In the genomic region with DNA sequence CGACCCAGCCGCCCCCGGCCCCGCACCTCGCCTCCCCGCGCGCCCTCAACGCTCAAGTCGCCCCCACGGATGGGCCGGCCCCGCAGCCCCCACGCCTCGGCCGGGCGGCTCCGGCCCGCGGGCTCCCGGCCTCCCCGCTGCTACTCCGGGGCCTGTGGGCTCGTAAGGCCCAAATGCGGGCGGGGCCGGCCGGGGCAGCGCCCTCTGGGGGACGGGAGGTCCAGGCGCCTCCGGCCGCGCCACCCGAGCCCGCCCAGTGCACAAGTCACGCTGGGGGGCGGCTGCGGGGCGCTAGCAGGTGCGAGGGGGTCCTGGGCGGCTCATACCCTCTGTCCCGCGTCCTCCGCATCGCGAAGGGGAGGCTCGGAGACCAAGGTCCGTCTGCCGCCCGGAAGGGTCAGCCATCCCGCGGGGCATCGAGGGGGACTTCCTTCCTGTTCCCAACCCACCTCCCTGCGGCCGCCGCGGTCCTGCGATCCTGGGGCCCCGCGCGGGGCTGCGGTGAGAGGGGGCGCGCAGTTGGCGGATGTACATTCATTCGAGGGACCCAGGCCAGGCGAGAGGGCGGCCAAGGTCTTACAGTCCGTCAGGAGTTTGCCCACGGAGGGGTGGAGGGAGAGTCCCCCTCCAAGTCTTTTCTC, we compare ENCODE assay signal across 8 cellular contexts.
DNase-seq lines count a peak whose midpoint lies in the region; ATAC-seq lines count a peak whose summit lies in the region.

A gene with protein sequence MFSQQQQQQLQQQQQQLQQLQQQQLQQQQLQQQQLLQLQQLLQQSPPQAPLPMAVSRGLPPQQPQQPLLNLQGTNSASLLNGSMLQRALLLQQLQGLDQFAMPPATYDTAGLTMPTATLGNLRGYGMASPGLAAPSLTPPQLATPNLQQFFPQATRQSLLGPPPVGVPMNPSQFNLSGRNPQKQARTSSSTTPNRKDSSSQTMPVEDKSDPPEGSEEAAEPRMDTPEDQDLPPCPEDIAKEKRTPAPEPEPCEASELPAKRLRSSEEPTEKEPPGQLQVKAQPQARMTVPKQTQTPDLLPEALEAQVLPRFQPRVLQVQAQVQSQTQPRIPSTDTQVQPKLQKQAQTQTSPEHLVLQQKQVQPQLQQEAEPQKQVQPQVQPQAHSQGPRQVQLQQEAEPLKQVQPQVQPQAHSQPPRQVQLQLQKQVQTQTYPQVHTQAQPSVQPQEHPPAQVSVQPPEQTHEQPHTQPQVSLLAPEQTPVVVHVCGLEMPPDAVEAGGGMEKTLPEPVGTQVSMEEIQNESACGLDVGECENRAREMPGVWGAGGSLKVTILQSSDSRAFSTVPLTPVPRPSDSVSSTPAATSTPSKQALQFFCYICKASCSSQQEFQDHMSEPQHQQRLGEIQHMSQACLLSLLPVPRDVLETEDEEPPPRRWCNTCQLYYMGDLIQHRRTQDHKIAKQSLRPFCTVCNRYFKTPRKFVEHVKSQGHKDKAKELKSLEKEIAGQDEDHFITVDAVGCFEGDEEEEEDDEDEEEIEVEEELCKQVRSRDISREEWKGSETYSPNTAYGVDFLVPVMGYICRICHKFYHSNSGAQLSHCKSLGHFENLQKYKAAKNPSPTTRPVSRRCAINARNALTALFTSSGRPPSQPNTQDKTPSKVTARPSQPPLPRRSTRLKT (minus strand): TSS at position 167 of the 641 bp plus-strand sequence. CDS start 715 bp downstream, outside the sequence.

- DNase-seq in NCI-H2081 (lab: John Stamatoyannopoulos, UW) = peak; percentile 66 to 77
- DNase-seq in NCI-H2081 treated with DMSO at 0.1 percent for 48 hours (lab: John Stamatoyannopoulos, UW) = no peak
- DNase-seq in NCI-H2196 treated with DMSO at 0.1 percent for 48 hours (lab: John Stamatoyannopoulos, UW; ENCODE audit: unreplicated experiment) = peak; percentile 60
- DNase-seq in activated CD4-positive, alpha-beta T cell treated with anti-CD3 and anti-CD28 coated beads for 24 hours (ENCODE audit: low read depth in 2 of 2) = peak; percentile 63 to 66
- DNase-seq in left kidney (ENCODE audit: low read depth, low spot score) = peak; percentile 93
- peak; percentile 57 for DNase-seq in stimulated activated CD4-positive, alpha-beta T cell treated with anti-CD3 and anti-CD28 coated beads, Interleukin-2, amount 100 ng/mL, for 4 hours (ENCODE audit: low read depth)

- peak within 1 kb of the TSS; percentile 88 for H3K27ac ChIP-seq in cingulate gyrus (ENCODE audit: low read depth, low read length)

- peak; percentile 81 for ATAC-seq in HG02852 (IDR thresholded peaks at IDR 0.05; ENCODE audit: unreplicated experiment)
